ENCODE assay signal across 28 cellular contexts in genomic region chr9:107269254-107269653, GRCh38.
"Had no signal": no experiment of that assay in that cellular context is flagged by ENCODE, and none has a peak within 500 bp of the region (broad histone marks: within the 10 kb centered on the region; RNA-seq: fewer than 3 reads in every experiment).

No MANE protein-coding gene starts in this region.

- H3K4me3 Mint-ChIP-seq: activated CD8-positive, alpha-beta T cell treated with anti-CD3 and anti-CD28 coated beads, Interleukin-2, amount 10 ng/mL, durations not matched to agents 7 days and 5 days; activated naive CD8-positive, alpha-beta T cell; activated T-cell treated with anti-CD3 and anti-CD28 coated beads, Interleukin-2, amount 50 U/mL, for 24 hours; activated T-helper 17 cell treated with anti-CD3 and anti-CD28 coated beads, Interleukin-2, amount 50 U/mL, for 72 hours; central memory CD8-positive, alpha-beta T cell; immature natural killer cell; memory B cell; naive thymus-derived CD4-positive, alpha-beta T cell; neural crest cell had no signal

- H3K9me3 ChIP-seq: ovary, prostate gland, tibial artery had no signal

- H3K4me3 ChIP-seq: left ventricle myocardium inferior, ovary, prostate gland, tibial artery had no signal

- H3K4me1 ChIP-seq: left ventricle myocardium inferior, prostate gland had no signal

- H3K27ac Mint-ChIP-seq: activated CD8-positive, alpha-beta T cell treated with anti-CD3 and anti-CD28 coated beads, Interleukin-2, amount 10 ng/mL, durations not matched to agents 7 days and 5 days; activated naive CD8-positive, alpha-beta T cell; activated T-cell treated with anti-CD3 and anti-CD28 coated beads, Interleukin-2, amount 50 U/mL, for 24 hours; activated T-helper 17 cell treated with anti-CD3 and anti-CD28 coated beads, Interleukin-2, amount 50 U/mL, for 72 hours; immature natural killer cell; naive thymus-derived CD4-positive, alpha-beta T cell had no signal

- H3K4me1 Mint-ChIP-seq: neural crest cell had no signal

- H3K36me3 ChIP-seq: left ventricle myocardium inferior, ovary, prostate gland, tibial artery, WERI-Rb-1 had no signal

- H3K9me3 Mint-ChIP-seq: activated T-helper 17 cell treated with anti-CD3 and anti-CD28 coated beads, Interleukin-2, amount 50 U/mL, for 72 hours; central memory CD8-positive, alpha-beta T cell had no signal

- H3K27ac ChIP-seq: foreskin keratinocyte, left ventricle myocardium inferior, prostate gland, tibial artery, WERI-Rb-1 had no signal

- H3K27me3 ChIP-seq: foreskin keratinocyte, ovary, tibial artery had no signal

- DNase-seq: activated CD4-positive, alpha-beta T cell treated with anti-CD3 and anti-CD28 coated beads, Interleukin-2, amount 50 U/mL, for 1 hour; activated CD4-positive, CD25-positive, alpha-beta regulatory T cell treated with anti-CD3 and anti-CD28 coated beads, Interleukin-2, amount 50 U/mL, for 72 hours; activated CD8-positive, alpha-beta memory T cell treated with anti-CD3 and anti-CD28 coated beads, Interleukin-2, amount 50 U/mL, for 4 hours; activated CD8-positive, alpha-beta T cell treated with anti-CD3 and anti-CD28 coated beads, Interleukin-2, amount 10 ng/mL, durations not matched to agents 7 days and 5 days; activated T-cell treated with anti-CD3 and anti-CD28 coated beads, Interleukin-2, amount 50 U/mL, for 24 hours; effector memory CD4-positive, alpha-beta T cell; foreskin keratinocyte; immature natural killer cell; left ventricle myocardium inferior; naive thymus-derived CD4-positive, alpha-beta T cell; ovary; stimulated activated CD4-positive, alpha-beta T cell treated with anti-CD3 and anti-CD28 coated beads, Interleukin-12 subunit alpha, Interleukin-12 subunit beta, amount 100 ng/mL, for 4 hours; stimulated activated CD4-positive, alpha-beta T cell treated with anti-CD3 and anti-CD28 coated beads, Interleukin-4, amount 100 ng/mL, for 4 hours; stimulated activated naive CD8-positive, alpha-beta T cell treated with anti-CD3 and anti-CD28 coated beads, Interleukin-15, Interleukin-2, amounts not matched to agents 100 U/mL and 50 U/mL, for 24 hours; substantia nigra; T-helper 2 cell; tibial artery; WERI-Rb-1 had no signal

- FAIRE-seq: astrocyte, colon, TTC549, urothelium cell line had no signal

- ATAC-seq: activated CD8-positive, alpha-beta T cell treated with anti-CD3 and anti-CD28 coated beads, Interleukin-2, amount 10 ng/mL, durations not matched to agents 7 days and 5 days; activated T-helper 17 cell treated with anti-CD3 and anti-CD28 coated beads, Interleukin-2, amount 50 U/mL, for 72 hours; foreskin keratinocyte; naive thymus-derived CD4-positive, alpha-beta T cell; stimulated activated naive CD8-positive, alpha-beta T cell treated with anti-CD3 and anti-CD28 coated beads, Interleukin-15, Interleukin-2, amounts not matched to agents 100 U/mL and 50 U/mL, for 24 hours had no signal

- H3K36me3 Mint-ChIP-seq: naive thymus-derived CD4-positive, alpha-beta T cell had no signal
